Comparison of ENCODE assay signal across 1 cellular context in genomic region chrX:71095971-71096701, GRCh38.
TF ChIP-seq lines count a peak whose summit lies in the region.

No MANE protein-coding gene starts in this region.

TF ChIP-seq in HEK293, 187 proteins besides CTCF, POLR2A, EP300 and RAD21 (continued from another document and continues in another):
- TF ChIP-seq ZNF626 (tag by site-specific recombination; IDR thresholded peaks at IDR 0.05) (no peak), ZNF174 (tag by site-specific recombination; IDR thresholded peaks at IDR 0.05) (no peak), ZNF639 (tag by site-specific recombination; IDR thresholded peaks at IDR 0.05) (no peak), KLF7 (tag by site-specific recombination; IDR thresholded peaks at IDR 0.05; ENCODE audit: borderline replicate concordance) (no peak), KLF9 (tag by site-specific recombination; IDR thresholded peaks at IDR 0.05; ENCODE audit: low read depth) (peak; percentile 59; the same call in 1 of the 2 replicates), ZNF37A (tag by site-specific recombination; IDR thresholded peaks at IDR 0.05) (no peak), ZBTB48 (tag by site-specific recombination; IDR thresholded peaks at IDR 0.05) (peak; percentile 99), ZNF239 (tag by site-specific recombination; IDR thresholded peaks at IDR 0.05) (no peak), SP3 (tag by site-specific recombination; IDR thresholded peaks at IDR 0.05) (peak; percentile 61), ZNF214 (tag by site-specific recombination; IDR thresholded peaks at IDR 0.05; ENCODE audit: borderline replicate concordance) (no peak), ZNF140 (tag by site-specific recombination; IDR thresholded peaks at IDR 0.05) (no peak), ZNF223 (tag by site-specific recombination; IDR thresholded peaks at IDR 0.05) (no peak), ZBTB21 (tag by site-specific recombination; IDR thresholded peaks at IDR 0.05) (no peak), ZNF624 (tag by site-specific recombination; IDR thresholded peaks at IDR 0.05) (no peak), ZNF549 (tag by site-specific recombination; IDR thresholded peaks at IDR 0.05) (no peak), ELK4 (IDR thresholded peaks at IDR 0.05; ENCODE audit: borderline replicate concordance, low read depth, low read length) (no peak), ZNF394 (tag by site-specific recombination; IDR thresholded peaks at IDR 0.05; ENCODE audit: borderline replicate concordance) (no peak), ZNF585B (tag by site-specific recombination; IDR thresholded peaks at IDR 0.05) (no peak), ZNF274 (IDR thresholded peaks at IDR 0.05; ENCODE audit: low read length) (no peak), ZNF274 (tag by site-specific recombination; IDR thresholded peaks at IDR 0.05; ENCODE audit: borderline replicate concordance) (no peak), ZIC2 (tag by site-specific recombination; IDR thresholded peaks at IDR 0.05) (no peak), ZBTB10 (tag by site-specific recombination; IDR thresholded peaks at IDR 0.05) (no peak; the same call in 1 of the 2 replicates), ZNF423 (tag by site-specific recombination; IDR thresholded peaks at IDR 0.05) (no peak), ZNF837 (tag by site-specific recombination; IDR thresholded peaks at IDR 0.05) (no peak), PRDM4 (tag by site-specific recombination; IDR thresholded peaks at IDR 0.05) (no peak), ZNF792 (tag by site-specific recombination; IDR thresholded peaks at IDR 0.05) (no peak), ZNF776 (tag by site-specific recombination; IDR thresholded peaks at IDR 0.05; ENCODE audit: borderline replicate concordance) (no peak), ZNF10 (tag by site-specific recombination; IDR thresholded peaks at IDR 0.05) (no peak), ZFHX2 (tag by site-specific recombination; conservative IDR thresholded peaks at IDR 0.05) (0 out of 2 replicates have a peak, but pooled peaks have one; percentile 13), ZNF629 (tag by site-specific recombination; IDR thresholded peaks at IDR 0.05) (no peak), ZNF501 (tag by site-specific recombination; IDR thresholded peaks at IDR 0.05) (0 out of 2 replicates have a peak, but pooled peaks have one; percentile 37), TSHZ1 (tag by site-specific recombination; IDR thresholded peaks at IDR 0.05; ENCODE audit: borderline replicate concordance) (no peak), WT1 (tag by site-specific recombination; IDR thresholded peaks at IDR 0.05) (0 out of 2 replicates have a peak, but pooled peaks have one; percentile 11), ZBTB26 (tag by site-specific recombination; optimal IDR thresholded peaks at IDR 0.05) (peak; percentile 6), ZNF114 (tag by site-specific recombination; IDR thresholded peaks at IDR 0.05) (no peak), ZNF791 (tag by site-specific recombination; IDR thresholded peaks at IDR 0.05) (no peak), ZNF561 (tag by site-specific recombination; IDR thresholded peaks at IDR 0.05; ENCODE audit: borderline replicate concordance) (no peak), ZBTB6 (tag by site-specific recombination; IDR thresholded peaks at IDR 0.05) (no peak), SALL2 (tag by site-specific recombination; IDR thresholded peaks at IDR 0.05; ENCODE audit: borderline replicate concordance) (no peak), MYNN (tag by site-specific recombination; IDR thresholded peaks at IDR 0.05; ENCODE audit: borderline replicate concordance) (no peak), ZBTB1 (tag by site-specific recombination; IDR thresholded peaks at IDR 0.05) (no peak), ZNF544 (tag by site-specific recombination; IDR thresholded peaks at IDR 0.05) (no peak), ZNF555 (tag by site-specific recombination; conservative IDR thresholded peaks at IDR 0.05) (no peak), ZBTB8A (tag by site-specific recombination; IDR thresholded peaks at IDR 0.05) (no peak), ZNF664 (tag by site-specific recombination; IDR thresholded peaks at IDR 0.05) (no peak), ZNF391 (tag by site-specific recombination; IDR thresholded peaks at IDR 0.05; ENCODE audit: borderline replicate concordance, low read depth) (no peak), ZNF747 (tag by site-specific recombination; IDR thresholded peaks at IDR 0.05) (no peak), SETDB1 (IDR thresholded peaks at IDR 0.05; ENCODE audit: insufficient read length, low read length) (no peak), PRDM6 (tag by site-specific recombination; IDR thresholded peaks at IDR 0.05) (no peak), ZNF292 (tag by site-specific recombination; IDR thresholded peaks at IDR 0.05; ENCODE audit: borderline replicate concordance, low read depth) (no peak), ZNF785 (tag by site-specific recombination; IDR thresholded peaks at IDR 0.05) (no peak)
